In genomic region chr18:12376034-12376717, GRCh38 we compare ENCODE assay signal across 8 cellular contexts. TPM values are rescaled to one million over a fixed set of nuclear protein-coding genes. Genes with fewer than 3 reads are reported as not detected.
DNase-seq lines count a peak whose midpoint lies in the region; ATAC-seq, FAIRE-seq and TF ChIP-seq lines count a peak whose summit lies in the region.

No MANE protein-coding gene starts in this region.

- H3K27ac ChIP-seq in SJCRH30 (peak overlapping the region; percentile 92), coronary artery (peak overlapping the region; percentile 97 to 98), mesenchymal stem cell (ENCODE audit: low read length, poor library complexity, severe bottlenecking) (peak overlapping the region; percentile 77), uterus (peak overlapping the region; percentile 91 to 99)

- H2AFZ ChIP-seq in mesenchymal stem cell (ENCODE audit: low read depth, low read length): no peak overlapping the region

- intact Hi-C loops in uterus (cut with DNase I; ENCODE audit: low total_unique reads): loop anchor here (10.0 kb wide), 1 partner anchor 91 kb away; no protein-coding TSS in a partner anchor

- ATAC-seq in GM21529 (IDR thresholded peaks at IDR 0.05; ENCODE audit: unreplicated experiment) (peak; percentile 0), GM19452 (IDR thresholded peaks at IDR 0.05; ENCODE audit: unreplicated experiment) (no peak)

- H2BK5ac ChIP-seq in mesenchymal stem cell (ENCODE audit: low read depth, low read length, poor library complexity, severe bottlenecking): peak overlapping the region; percentile 93

- TF ChIP-seq CTCF in AG10803 (conservative IDR thresholded peaks at IDR 0.05; ENCODE audit: low read length) (no peak), coronary artery (IDR thresholded peaks at IDR 0.05) (no peak), uterus (IDR thresholded peaks at IDR 0.05) (no peak)

- H2BK15ac ChIP-seq in mesenchymal stem cell (ENCODE audit: low read depth, poor library complexity, severe bottlenecking): no peak overlapping the region

- peak overlapping the region; percentile 85 to 98 for H3K18ac ChIP-seq in mesenchymal stem cell (ENCODE audit: low read depth in 1 of 2, low read length in 2 of 2)

- H2BK12ac ChIP-seq in mesenchymal stem cell (ENCODE audit: low read length in 2 of 2): peak overlapping the region in 1 of 2 experiments; percentile 21

- H3K9me3 ChIP-seq in SJCRH30 (replicated peaks): no peaks in the 10 kb centered on the region
- H3K9me3 ChIP-seq in mesenchymal stem cell (ENCODE audit: control insufficient read depth, low read length): no peaks in the 10 kb centered on the region
- no peaks in the 10 kb centered on the region for H3K9me3 ChIP-seq in uterus

- peak overlapping the region; percentile 15 to 71 for H3K4ac ChIP-seq in mesenchymal stem cell (ENCODE audit: low read depth in 1 of 2, low read length in 2 of 2)

- peak overlapping the region; percentile 79 for H3K4me2 ChIP-seq in mesenchymal stem cell (ENCODE audit: low read length, poor library complexity, severe bottlenecking)

- peak overlapping the region; percentile 90 for H4K91ac ChIP-seq in mesenchymal stem cell (ENCODE audit: low read length)

- peak overlapping the region; percentile 85 for H3K4me3 ChIP-seq in AG10803 (ENCODE audit: low read length)
- peak overlapping the region; percentile 90 for H3K4me3 ChIP-seq in SJCRH30
- peak overlapping the region; percentile 91 for H3K4me3 ChIP-seq in coronary artery
- peak overlapping the region; percentile 84 to 99 for H3K4me3 ChIP-seq in mesenchymal stem cell (ENCODE audit: insufficient read depth in 1 of 2, low read depth in 1 of 2, low read length in 2 of 2)
- H3K4me3 ChIP-seq in uterus: peak overlapping the region; percentile 60 to 84

- H2AK5ac ChIP-seq in mesenchymal stem cell (ENCODE audit: low read length, severe bottlenecking): no peak overlapping the region

- H3K36me3 ChIP-seq in SJCRH30 (no peaks in the 10 kb centered on the region), mesenchymal stem cell (ENCODE audit: control insufficient read depth in 1 of 2, insufficient read depth in 2 of 2, low read depth in 1 of 2, low read length in 2 of 2) (peaks cover 2 to 9% of the 10 kb centered on the region in 2 experiments), uterus (no peaks in the 10 kb centered on the region)

- DNase-seq in AG10803 (ENCODE audit: low read depth) (no peak), SJCRH30 (peak in 1 of 2 experiments; percentile 49), coronary artery (ENCODE audit: low spot score) (no peak), mesenchymal stem cell (peak; percentile 52), uterus (no peak), HTR-8/SVneo (ENCODE audit: insufficient read length, low spot score) (no peak)

- H3K9ac ChIP-seq in mesenchymal stem cell (ENCODE audit: low read length): peak overlapping the region; percentile 94

- peak overlapping the region in 1 of 2 experiments; percentile 20 for H3K23ac ChIP-seq in mesenchymal stem cell (ENCODE audit: low read length in 2 of 2)

- no peak for FAIRE-seq in HTR-8/SVneo (lab: Jason Lieb, UNC)

- H3K4me1 ChIP-seq in SJCRH30: peaks cover 3% of the 10 kb centered on the region; the same call in 1 of the 2 replicates
- H3K4me1 ChIP-seq in mesenchymal stem cell (ENCODE audit: control insufficient read depth, insufficient read depth, low read depth, low read length): peaks cover 15% of the 10 kb centered on the region
- H3K4me1 ChIP-seq in uterus: no peaks in the 10 kb centered on the region

- peak overlapping the region; percentile 74 for H4K8ac ChIP-seq in mesenchymal stem cell (ENCODE audit: low read length)

- peaks cover 2% of the 10 kb centered on the region for H3K79me1 ChIP-seq in mesenchymal stem cell (replicated peaks; ENCODE audit: low read length, poor library complexity, severe bottlenecking)

- H3K27me3 ChIP-seq in SJCRH30 (no peaks in the 10 kb centered on the region), mesenchymal stem cell (ENCODE audit: control insufficient read depth in 1 of 2, insufficient read depth in 1 of 2, low read length in 2 of 2) (no peaks in the 10 kb centered on the region), uterus (no peaks in the 10 kb centered on the region)

- peak overlapping the region in 1 of 2 experiments; percentile 98 for H3K14ac ChIP-seq in mesenchymal stem cell (ENCODE audit: low read length in 2 of 2)

- H2BK120ac ChIP-seq in mesenchymal stem cell (ENCODE audit: low read depth, low read length): no peak overlapping the region

- TF ChIP-seq POLR2A in uterus (IDR thresholded peaks at IDR 0.05): no peak

- 12% methylated on average over 37 of the region's 38 CpGs for WGBS in mesenchymal stem cell

RNA-seq across cellular contexts. Expression of gene AFG3L2, which starts 0.9 kb away (rescaled TPM):
- 41.0 and 42.3 TPM in 2 replicates for total RNA-seq in SJCRH30 (2014; rRNA removed; shearing (Covaris generic))
- 22.8 TPM for polyA plus RNA-seq in mesenchymal stem cell (2013, experiment 1 of 2)
- 23.4 TPM for polyA plus RNA-seq in mesenchymal stem cell (2013, experiment 2 of 2)
- 10 to 100 TPM; 18.5 to 53.1 (median 33.7) TPM for total RNA-seq in uterus

RNA-seq across cellular contexts. Expression of gene PRELID3A, which starts 31.6 kb away (rescaled TPM):
- 1.4 and 2.1 TPM in 2 replicates for total RNA-seq in SJCRH30 (2014; rRNA removed; shearing (Covaris generic))
- polyA plus RNA-seq in mesenchymal stem cell (2013, experiment 1 of 2): 3.8 TPM
- polyA plus RNA-seq in mesenchymal stem cell (2013, experiment 2 of 2): 4.4 TPM
- 1 to 10 TPM in 2 of 4 donors, under 1 TPM in 1, not detected in 1; 0.26 to 7.9 (median 7.7) TPM for total RNA-seq in uterus
